Comparison of ENCODE assay signal across 16 cellular contexts in the genomic region with DNA sequence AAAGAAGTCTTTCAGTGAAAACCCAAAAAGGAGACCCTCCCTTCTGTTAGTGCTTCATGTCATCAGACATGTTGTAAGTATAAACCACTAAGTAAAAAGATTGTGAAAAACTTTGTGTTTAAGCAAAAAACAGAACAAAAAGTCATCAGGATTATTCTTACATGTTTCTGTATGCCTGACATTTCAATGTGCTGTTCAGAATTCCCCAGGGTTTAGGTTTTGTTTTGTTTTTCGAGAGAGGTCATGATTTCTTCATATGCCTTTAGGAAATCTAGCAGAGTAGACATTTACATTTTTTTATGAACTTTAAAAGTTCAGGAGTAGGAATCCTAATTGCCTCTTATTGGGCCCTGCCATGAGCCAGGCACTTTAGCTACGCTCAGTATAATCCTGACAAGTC.
DNase-seq lines count a peak whose midpoint lies in the region; ATAC-seq and TF ChIP-seq lines count a peak whose summit lies in the region.
"Had no signal": no experiment of that assay in that cellular context is flagged by ENCODE, and none has a peak within 500 bp of the region (broad histone marks: within the 10 kb centered on the region; RNA-seq: fewer than 3 reads in every experiment).

No MANE protein-coding gene starts in this region.

- H3K27ac ChIP-seq in sigmoid colon = peak overlapping the region; percentile 73 to 85 (median 76)
- H3K27ac ChIP-seq: left lung had no signal

- TF ChIP-seq CTCF in sigmoid colon (IDR thresholded peaks at IDR 0.05) = no peak

- no peak for DNase-seq in stimulated activated naive CD8-positive, alpha-beta T cell treated with anti-CD3 and anti-CD28 coated beads, Interleukin-15, amount 100 ng/mL, for 72 hours
- DNase-seq in fibroblast of the conjunctiva (ENCODE audit: low read depth) (peak; percentile 40), sigmoid colon (no peak), SIG-M5 treated with dmso at 0.1 percent for 504 hours (lab: John Stamatoyannopoulos, UW; ENCODE audit: unreplicated experiment) (no peak), NCI-H2107 treated with DMSO at 0.1 percent for 48 hours (lab: John Stamatoyannopoulos, UW; ENCODE audit: unreplicated experiment) (no peak)
- no peak for DNase-seq in activated naive CD4-positive, alpha-beta T cell (lab: John Stamatoyannopoulos, UW)
- DNase-seq: activated CD4-positive, alpha-beta T cell treated with anti-CD3 and anti-CD28 coated beads, Interleukin-2, amount 10 ng/mL, durations not matched to agents 24 days and 14 days; activated CD8-positive, alpha-beta memory T cell treated with anti-CD3 and anti-CD28 coated beads, Interleukin-2, amount 50 U/mL, for 48 hours; activated gamma-delta T cell; C1 segment of cervical spinal cord; left lung; MG63; mucosa of descending colon; NCI-H187 had no signal

- H3K36me3 ChIP-seq in sigmoid colon = peaks cover 0 to 63% (median 33%) of the 10 kb centered on the region in 4 donors

- H3K4me1 Mint-ChIP-seq in stimulated activated naive CD8-positive, alpha-beta T cell treated with anti-CD3 and anti-CD28 coated beads, Interleukin-15, Interleukin-2, amounts not matched to agents 100 ng/mL and 50 ng/mL, for 24 hours (ENCODE audit: low read depth) = peaks cover 6% of the 10 kb centered on the region
- peaks cover 11% of the 10 kb centered on the region for H3K4me1 Mint-ChIP-seq in stimulated activated naive CD8-positive, alpha-beta T cell treated with anti-CD3 and anti-CD28 coated beads, Interleukin-15, amount 100 ng/mL, for 72 hours
- H3K4me1 Mint-ChIP-seq: activated CD4-positive, alpha-beta T cell treated with anti-CD3 and anti-CD28 coated beads, Interleukin-2, amount 10 ng/mL, durations not matched to agents 24 days and 14 days had no signal

- WGBS in sigmoid colon, 2 donors = 83 to 87% methylated on average over 2 of the region's 2 CpGs

- no peak overlapping the region for H3K4me3 Mint-ChIP-seq in stimulated activated naive CD8-positive, alpha-beta T cell treated with anti-CD3 and anti-CD28 coated beads, Interleukin-15, Interleukin-2, amounts not matched to agents 100 ng/mL and 50 ng/mL, for 24 hours
- no peak overlapping the region for H3K4me3 Mint-ChIP-seq in stimulated activated naive CD8-positive, alpha-beta T cell treated with anti-CD3 and anti-CD28 coated beads, Interleukin-15, amount 100 ng/mL, for 72 hours
- H3K4me3 Mint-ChIP-seq: activated CD4-positive, alpha-beta T cell treated with anti-CD3 and anti-CD28 coated beads, Interleukin-2, amount 10 ng/mL, durations not matched to agents 24 days and 14 days had no signal

- TF ChIP-seq POLR2A in sigmoid colon (IDR thresholded peaks at IDR 0.05) = no peak

- ATAC-seq in stimulated activated naive CD8-positive, alpha-beta T cell treated with anti-CD3 and anti-CD28 coated beads, Interleukin-15, amount 100 ng/mL, for 72 hours = no peak
- ATAC-seq in HG03139 (IDR thresholded peaks at IDR 0.05; ENCODE audit: unreplicated experiment) = no peak
- ATAC-seq: mucosa of descending colon had no signal

- no peaks in the 10 kb centered on the region for H3K9me3 ChIP-seq in sigmoid colon
- H3K9me3 ChIP-seq: left lung, MG63, mucosa of descending colon had no signal

- H3K9me3 Mint-ChIP-seq in stimulated activated naive CD8-positive, alpha-beta T cell treated with anti-CD3 and anti-CD28 coated beads, Interleukin-15, Interleukin-2, amounts not matched to agents 100 ng/mL and 50 ng/mL, for 24 hours = no peaks in the 10 kb centered on the region
- H3K9me3 Mint-ChIP-seq in stimulated activated naive CD8-positive, alpha-beta T cell treated with anti-CD3 and anti-CD28 coated beads, Interleukin-15, amount 100 ng/mL, for 72 hours = no peaks in the 10 kb centered on the region
- H3K9me3 Mint-ChIP-seq: activated CD4-positive, alpha-beta T cell treated with anti-CD3 and anti-CD28 coated beads, Interleukin-2, amount 10 ng/mL, durations not matched to agents 24 days and 14 days had no signal

- no peak overlapping the region for H3K4me3 ChIP-seq in sigmoid colon
- H3K4me3 ChIP-seq: left lung, MG63, mucosa of descending colon had no signal

- H3K27me3 Mint-ChIP-seq in stimulated activated naive CD8-positive, alpha-beta T cell treated with anti-CD3 and anti-CD28 coated beads, Interleukin-15, Interleukin-2, amounts not matched to agents 100 ng/mL and 50 ng/mL, for 24 hours = no peaks in the 10 kb centered on the region
- H3K27me3 Mint-ChIP-seq in stimulated activated naive CD8-positive, alpha-beta T cell treated with anti-CD3 and anti-CD28 coated beads, Interleukin-15, amount 100 ng/mL, for 72 hours = no peaks in the 10 kb centered on the region
- H3K27me3 Mint-ChIP-seq: activated CD4-positive, alpha-beta T cell treated with anti-CD3 and anti-CD28 coated beads, Interleukin-2, amount 10 ng/mL, durations not matched to agents 24 days and 14 days had no signal

- H3K27me3 ChIP-seq in sigmoid colon = no peaks in the 10 kb centered on the region
- H3K27me3 ChIP-seq: left lung, MG63 had no signal

- H3K4me1 ChIP-seq in sigmoid colon = peaks cover 0 to 41% (median 36%) of the 10 kb centered on the region in 4 donors

- intact Hi-C loops in sigmoid colon (cut with DNase I) = loop anchor here (1.0 kb wide), 1 partner anchor 344 kb away; no protein-coding TSS in a partner anchor

- TF ChIP-seq EP300 in sigmoid colon (IDR thresholded peaks at IDR 0.05) = no peak

- H3K27ac Mint-ChIP-seq in stimulated activated naive CD8-positive, alpha-beta T cell treated with anti-CD3 and anti-CD28 coated beads, Interleukin-15, Interleukin-2, amounts not matched to agents 100 ng/mL and 50 ng/mL, for 24 hours = peak overlapping the region; percentile 56
- H3K27ac Mint-ChIP-seq in stimulated activated naive CD8-positive, alpha-beta T cell treated with anti-CD3 and anti-CD28 coated beads, Interleukin-15, amount 100 ng/mL, for 72 hours = no peak overlapping the region
- H3K27ac Mint-ChIP-seq: activated CD4-positive, alpha-beta T cell treated with anti-CD3 and anti-CD28 coated beads, Interleukin-2, amount 10 ng/mL, durations not matched to agents 24 days and 14 days had no signal

- H3K36me3 Mint-ChIP-seq in stimulated activated naive CD8-positive, alpha-beta T cell treated with anti-CD3 and anti-CD28 coated beads, Interleukin-15, Interleukin-2, amounts not matched to agents 100 ng/mL and 50 ng/mL, for 24 hours (ENCODE audit: low read depth) = peaks cover 64% of the 10 kb centered on the region
